16 cellular contexts compared by ENCODE assay signal in genomic region chr2:162795312-162795711, GRCh38. TPM values are rescaled to one million over a fixed set of nuclear protein-coding genes. Genes with fewer than 3 reads are reported as not detected.
DNase-seq lines count a peak whose midpoint lies in the region; ATAC-seq and TF ChIP-seq lines count a peak whose summit lies in the region.
"Had no signal": no experiment of that assay in that cellular context is flagged by ENCODE, and none has a peak within 500 bp of the region (broad histone marks: within the 10 kb centered on the region; RNA-seq: fewer than 3 reads in every experiment).

No MANE protein-coding gene starts in this region.

- ATAC-seq in WTC11 (peak; percentile 83), aorta (ENCODE audit: low FRiP score) (no peak), HG03457 (IDR thresholded peaks at IDR 0.05; ENCODE audit: unreplicated experiment) (no peak), GM18502 (IDR thresholded peaks at IDR 0.05; ENCODE audit: poor library complexity, unreplicated experiment) (no peak)
- ATAC-seq: sciatic nerve had no signal

- H3K18ac ChIP-seq in mesenchymal stem cell (ENCODE audit: low read depth in 1 of 2, low read length in 2 of 2), result no peak overlapping the region

- no CpG with 5 or more reads among the region's 1 CpG for WGBS in mesenchymal stem cell
- WGBS in aorta, 2 donors, result 42 to 60% methylated on average over 1 of the region's 1 CpG

- no peak overlapping the region for H3K4me2 ChIP-seq in mesenchymal stem cell (ENCODE audit: low read length, poor library complexity, severe bottlenecking)

- no peak overlapping the region for H2AK5ac ChIP-seq in mesenchymal stem cell (ENCODE audit: low read length, severe bottlenecking)

- H3K4me1 Mint-ChIP-seq in WTC11, result no peaks in the 10 kb centered on the region
- H3K4me1 Mint-ChIP-seq: central memory CD8-positive, alpha-beta T cell had no signal

- H3K4ac ChIP-seq in mesenchymal stem cell (ENCODE audit: low read depth in 1 of 2, low read length in 2 of 2), result no peak overlapping the region

- no peak overlapping the region for H3K23ac ChIP-seq in mesenchymal stem cell (ENCODE audit: low read length in 2 of 2)

- no peak overlapping the region for H3K27ac Mint-ChIP-seq in WTC11
- H3K27ac Mint-ChIP-seq: T-helper 1 cell treated with Interleukin-12 subunit alpha and Interleukin-12 subunit beta and Interleukin-4 antibody, amounts not matched to agents 30 μg/mL and 1 μg/mL, for 36 hours had no signal

- POLR2A ChIA-PET in WTC11 (lab: Charles Lee), result no interaction called here

- no peak overlapping the region for H3K27ac ChIP-seq in mesenchymal stem cell (ENCODE audit: low read length, poor library complexity, severe bottlenecking)
- H3K27ac ChIP-seq in aorta (ENCODE audit: low read depth in 1 of 2, low read length in 2 of 2), result no peak overlapping the region
- H3K27ac ChIP-seq: esophagus muscularis mucosa had no signal

- H2AFZ ChIP-seq in mesenchymal stem cell (ENCODE audit: low read depth, low read length), result no peak overlapping the region

- H3K27me3 ChIP-seq in mesenchymal stem cell (ENCODE audit: control insufficient read depth in 1 of 2, insufficient read depth in 1 of 2, low read length in 2 of 2), result no peaks in the 10 kb centered on the region
- no peaks in the 10 kb centered on the region for H3K27me3 ChIP-seq in aorta (ENCODE audit: control insufficient read depth in 1 of 2, insufficient read depth in 2 of 2, low read length in 1 of 2)
- H3K27me3 ChIP-seq: esophagus muscularis mucosa had no signal

- no peak overlapping the region for H3K14ac ChIP-seq in mesenchymal stem cell (ENCODE audit: low read length in 2 of 2)

- no peaks in the 10 kb centered on the region for H3K27me3 Mint-ChIP-seq in WTC11 (ENCODE audit: low read depth)
- H3K27me3 Mint-ChIP-seq: central memory CD8-positive, alpha-beta T cell had no signal

- in situ Hi-C loops in KBM-7 (cut with MboI; ENCODE audit: low pct_unique_long_range_greater_than_20kb, low sequenced_read_pairs), result no loop called here

- H3K9ac ChIP-seq in mesenchymal stem cell (ENCODE audit: low read length), result no peak overlapping the region

- H2BK5ac ChIP-seq in mesenchymal stem cell (ENCODE audit: low read depth, low read length, poor library complexity, severe bottlenecking), result no peak overlapping the region

- H3K9me3 ChIP-seq in mesenchymal stem cell (ENCODE audit: control insufficient read depth, low read length), result peaks cover 12% of the 10 kb centered on the region
- H3K9me3 ChIP-seq in aorta (ENCODE audit: control insufficient read depth, low read length), result no peaks in the 10 kb centered on the region
- H3K9me3 ChIP-seq: esophagus muscularis mucosa had no signal

- TF ChIP-seq CTCF in GM12872 (IDR thresholded peaks at IDR 0.05; ENCODE audit: insufficient read depth, low read depth, low read length) (peak; percentile 20; the same call in 2 of the 3 replicates), WTC11 (IDR thresholded peaks at IDR 0.05) (no peak), GM20000 (IDR thresholded peaks at IDR 0.05; ENCODE audit: extremely low read depth, missing control alignments) (no peak)

- no peak overlapping the region for H2BK12ac ChIP-seq in mesenchymal stem cell (ENCODE audit: low read length in 2 of 2)

- H4K91ac ChIP-seq in mesenchymal stem cell (ENCODE audit: low read length), result no peak overlapping the region

- no peak overlapping the region for H3K4me3 Mint-ChIP-seq in WTC11
- H3K4me3 Mint-ChIP-seq: central memory CD8-positive, alpha-beta T cell; T-helper 1 cell treated with Interleukin-12 subunit alpha and Interleukin-12 subunit beta and Interleukin-4 antibody, amounts not matched to agents 30 μg/mL and 1 μg/mL, for 36 hours had no signal

- no peaks in the 10 kb centered on the region for H3K36me3 Mint-ChIP-seq in WTC11

- no peak overlapping the region for H2BK120ac ChIP-seq in mesenchymal stem cell (ENCODE audit: low read depth, low read length)

- no peaks in the 10 kb centered on the region for H3K36me3 ChIP-seq in mesenchymal stem cell (ENCODE audit: control insufficient read depth in 1 of 2, insufficient read depth in 2 of 2, low read depth in 1 of 2, low read length in 2 of 2)
- no peaks in the 10 kb centered on the region for H3K36me3 ChIP-seq in aorta (ENCODE audit: control insufficient read depth in 1 of 2, insufficient read depth in 2 of 2, low read length in 1 of 2)
- H3K36me3 ChIP-seq: esophagus muscularis mucosa had no signal

- intact Hi-C loops in aorta (cut with DNase I), result no loop called here

- H3K4me3 ChIP-seq in mesenchymal stem cell (ENCODE audit: insufficient read depth in 1 of 2, low read depth in 1 of 2, low read length in 2 of 2) (no peak overlapping the region), aorta (ENCODE audit: low read length in 2 of 2) (no peak overlapping the region)
- H3K4me3 ChIP-seq: esophagus muscularis mucosa had no signal

- H4K8ac ChIP-seq in mesenchymal stem cell (ENCODE audit: low read length), result no peak overlapping the region

- 0 out of 2 replicates have a peak, but pooled peaks cover 4% of the 10 kb centered on the region for H3K9me3 Mint-ChIP-seq in WTC11
- H3K9me3 Mint-ChIP-seq: T-helper 1 cell treated with Interleukin-12 subunit alpha and Interleukin-12 subunit beta and Interleukin-4 antibody, amounts not matched to agents 30 μg/mL and 1 μg/mL, for 36 hours had no signal

- no peaks in the 10 kb centered on the region for H3K79me1 ChIP-seq in mesenchymal stem cell (replicated peaks; ENCODE audit: low read length, poor library complexity, severe bottlenecking)

- H2BK15ac ChIP-seq in mesenchymal stem cell (ENCODE audit: low read depth, poor library complexity, severe bottlenecking), result no peak overlapping the region

- H3K4me1 ChIP-seq in mesenchymal stem cell (ENCODE audit: control insufficient read depth, insufficient read depth, low read depth, low read length) (no peaks in the 10 kb centered on the region), aorta (ENCODE audit: control insufficient read depth in 1 of 2, insufficient read depth in 2 of 2, low read length in 2 of 2) (no peaks in the 10 kb centered on the region)
- H3K4me1 ChIP-seq: esophagus muscularis mucosa had no signal

- CTCF ChIA-PET in WTC11 (lab: Charles Lee), result interaction anchor here (0.5 to 1.2 kb wide), 5 partner anchors 11 to 494 kb away, joined by 3 to 6 read pairs (median 4); no protein-coding TSS in a partner anchor

- peak; percentile 11 for DNase-seq in KBM-7
- DNase-seq in WTC11 (ENCODE audit: low spot score), result peak; percentile 11
- peak; percentile 3 for DNase-seq in mesenchymal stem cell
- no peak for DNase-seq in aorta
- DNase-seq in GM20000 (ENCODE audit: low spot score), result no peak
- DNase-seq: activated CD4-positive, alpha-beta T cell treated with anti-CD3 and anti-CD28 coated beads, Interleukin-2, amount 50 U/mL, for 48 hours; activated gamma-delta T cell treated with Interleukin-2 at 50 U/mL for 16 hours had no signal

TF ChIP-seq in WTC11, 78 proteins besides CTCF, POLR2A, EP300 and RAD21 (continues in another document):
- no peak for TF ChIP-seq TCF7 (CRISPR knock-in tag; IDR thresholded peaks at IDR 0.05; ENCODE audit: low read depth)
- no peak for TF ChIP-seq TP53 (CRISPR knock-in tag; IDR thresholded peaks at IDR 0.05)
- TF ChIP-seq ZBTB43 (CRISPR knock-in tag; IDR thresholded peaks at IDR 0.05), result no peak
- no peak for TF ChIP-seq IRF2 (CRISPR knock-in tag; IDR thresholded peaks at IDR 0.05; ENCODE audit: borderline replicate concordance, low read depth)
- TF ChIP-seq E2F1 (CRISPR knock-in tag; IDR thresholded peaks at IDR 0.05), result no peak
- TF ChIP-seq ZNF138 (CRISPR knock-in tag; conservative IDR thresholded peaks at IDR 0.05), result no peak
- no peak for TF ChIP-seq USF2 (CRISPR knock-in tag; IDR thresholded peaks at IDR 0.05)
- no peak for TF ChIP-seq ZNF671 (CRISPR knock-in tag; IDR thresholded peaks at IDR 0.05)
- no peak for TF ChIP-seq KAT7 (CRISPR knock-in tag; IDR thresholded peaks at IDR 0.05; ENCODE audit: borderline replicate concordance)
- TF ChIP-seq NFE2L1 (CRISPR knock-in tag; IDR thresholded peaks at IDR 0.05), result no peak
- TF ChIP-seq PRRX2 (CRISPR knock-in tag; IDR thresholded peaks at IDR 0.05), result no peak
- no peak for TF ChIP-seq ZNF423 (CRISPR knock-in tag; IDR thresholded peaks at IDR 0.05)
- TF ChIP-seq CBFB (CRISPR knock-in tag; IDR thresholded peaks at IDR 0.05; ENCODE audit: low read depth), result no peak
- TF ChIP-seq MXD4 (CRISPR knock-in tag; IDR thresholded peaks at IDR 0.05; ENCODE audit: borderline replicate concordance), result no peak

RNA-seq across cellular contexts. Expression of gene KCNH7, which starts 43.3 kb away (rescaled TPM):
- total RNA-seq in WTC11 (2021) (0.80 to 1.4 TPM (median 1.0 TPM) in 3 replicates), aorta (not detected)
- polyA plus RNA-seq in mesenchymal stem cell (2013, experiment 1 of 2), result 0.03 TPM
- polyA plus RNA-seq in mesenchymal stem cell (2013, experiment 2 of 2), result 0.01 TPM
- not detected for polyA plus RNA-seq in aorta
- total RNA-seq: LHCN-M2, myocyte, sciatic nerve had no signal

Comparison
In these comparisons a context has a peak if more than half of its experiments do, and no peak if none do; other contexts are left out.
1. DNase-seq: peak in KBM-7 (single experiment), WTC11 (single experiment) and mesenchymal stem cell (single experiment); none in aorta (0 of 2) and GM20000 (single experiment).